Comparison of ENCODE assay signal across 9 cellular contexts in the genomic region with DNA sequence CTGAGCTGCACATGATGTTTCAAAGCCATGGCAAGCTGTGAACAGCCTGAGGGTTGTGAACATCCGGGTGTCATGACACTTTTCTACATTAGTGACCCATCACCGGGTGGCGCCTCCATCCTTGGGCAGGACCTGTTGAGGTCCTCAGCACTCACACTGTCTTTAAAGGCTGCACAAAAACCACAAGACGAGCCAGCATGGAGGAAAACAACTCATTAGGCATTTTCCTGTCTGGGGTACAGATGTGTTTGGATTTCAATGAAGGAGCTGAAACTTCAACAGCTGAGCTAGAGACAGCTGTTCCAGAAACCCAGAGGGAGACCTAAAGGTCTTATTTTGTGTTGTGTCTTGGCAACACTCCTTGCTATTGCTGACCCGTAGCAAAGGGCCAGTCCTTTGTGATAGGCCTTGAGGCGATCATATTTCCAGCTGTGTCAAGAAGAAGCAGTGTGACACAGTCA.
DNase-seq lines count a peak whose midpoint lies in the region; ATAC-seq and TF ChIP-seq lines count a peak whose summit lies in the region.
"Had no signal": no experiment of that assay in that cellular context is flagged by ENCODE, and none has a peak within 500 bp of the region (broad histone marks: within the 10 kb centered on the region; RNA-seq: fewer than 3 reads in every experiment).

No MANE protein-coding gene starts in this region.

- no peaks in the 10 kb centered on the region for H3K27me3 ChIP-seq in stomach

- H3K4me3 Mint-ChIP-seq in activated naive CD4-positive, alpha-beta T cell treated with anti-CD3 and anti-CD28 coated beads for 36 hours: no peak overlapping the region
- H3K4me3 Mint-ChIP-seq: activated naive CD4-positive, alpha-beta T cell treated with anti-CD3 and anti-CD28 coated beads, Interleukin-2, amount 50 U/mL, for 24 hours had no signal

- TF ChIP-seq CTCF in stomach (IDR thresholded peaks at IDR 0.05): no peak

- no peak for ATAC-seq in HG03039 (IDR thresholded peaks at IDR 0.05; ENCODE audit: unreplicated experiment)

- intact Hi-C loops in activated naive CD4-positive, alpha-beta T cell treated with anti-CD3 and anti-CD28 coated beads for 36 hours (cut with micrococcal nuclease): no loop called here
- intact Hi-C loops in stomach (cut with DNase I; ENCODE audit: low total_unique reads): no loop called here

- 53 to 58% (median 56%) methylated on average over 6 of the region's 6 CpGs for WGBS in stomach, 5 donors

- no peaks in the 10 kb centered on the region for H3K9me3 ChIP-seq in stomach

- peaks cover 1% of the 10 kb centered on the region for H3K9me3 Mint-ChIP-seq in activated naive CD4-positive, alpha-beta T cell treated with anti-CD3 and anti-CD28 coated beads for 36 hours

- peak; percentile 44 for DNase-seq in activated naive CD4-positive, alpha-beta T cell treated with anti-CD3 and anti-CD28 coated beads for 36 hours
- DNase-seq in activated naive CD4-positive, alpha-beta T cell treated with Interleukin-2 at 50 U/mL for 16 hours: no peak
- peak; percentile 10 for DNase-seq in NCI-H526 treated with DMSO at 0.1 percent for 48 hours (lab: John Stamatoyannopoulos, UW)
- peak; percentile 15 for DNase-seq in fibroblast of peridontal ligament (ENCODE audit: extremely low read depth)
- peak; percentile 31 for DNase-seq in stomach
- no peak for DNase-seq in NCI-H446 (lab: John Stamatoyannopoulos, UW)
- DNase-seq in activated naive CD4-positive, alpha-beta T cell (lab: John Stamatoyannopoulos, UW): no peak

- no peaks in the 10 kb centered on the region for H3K4me1 ChIP-seq in stomach

- no peak overlapping the region for H3K27ac Mint-ChIP-seq in activated naive CD4-positive, alpha-beta T cell treated with anti-CD3 and anti-CD28 coated beads for 36 hours
- H3K27ac Mint-ChIP-seq: activated naive CD4-positive, alpha-beta T cell treated with anti-CD3 and anti-CD28 coated beads, Interleukin-2, amount 50 U/mL, for 24 hours had no signal

- no peak for TF ChIP-seq POLR2A in stomach (IDR thresholded peaks at IDR 0.05)

- CTCF ChIA-PET in activated naive CD4-positive, alpha-beta T cell treated with anti-CD3 and anti-CD28 coated beads for 36 hours (lab: Charles Lee): no interaction called here

- no peak overlapping the region for H3K4me3 ChIP-seq in stomach

- H3K36me3 ChIP-seq in stomach: no peaks in the 10 kb centered on the region

- peaks cover 2% of the 10 kb centered on the region for H3K4me1 Mint-ChIP-seq in activated naive CD4-positive, alpha-beta T cell treated with anti-CD3 and anti-CD28 coated beads for 36 hours (ENCODE audit: low read depth)
- H3K4me1 Mint-ChIP-seq: activated naive CD4-positive, alpha-beta T cell treated with anti-CD3 and anti-CD28 coated beads, Interleukin-2, amount 50 U/mL, for 24 hours had no signal

- no peaks in the 10 kb centered on the region for H3K36me3 Mint-ChIP-seq in activated naive CD4-positive, alpha-beta T cell treated with anti-CD3 and anti-CD28 coated beads for 36 hours (ENCODE audit: low read depth)
- H3K36me3 Mint-ChIP-seq: activated naive CD4-positive, alpha-beta T cell treated with anti-CD3 and anti-CD28 coated beads, Interleukin-2, amount 50 U/mL, for 24 hours had no signal

- no peak for TF ChIP-seq EP300 in stomach (IDR thresholded peaks at IDR 0.05)

- H3K27ac ChIP-seq in stomach: no peak overlapping the region

- H3K27me3 Mint-ChIP-seq in activated naive CD4-positive, alpha-beta T cell treated with anti-CD3 and anti-CD28 coated beads for 36 hours (ENCODE audit: low read depth): peaks cover 14% of the 10 kb centered on the region

Comparison
In these comparisons a context has a peak if more than half of its experiments do, and no peak if none do; other contexts are left out.
1. DNase-seq: peak in activated naive CD4-positive, alpha-beta T cell treated with anti-CD3 and anti-CD28 coated beads for 36 hours (single experiment), NCI-H526 treated with DMSO at 0.1 percent for 48 hours (single experiment), fibroblast of peridontal ligament (single experiment) and stomach (single experiment); none in activated naive CD4-positive, alpha-beta T cell treated with Interleukin-2 at 50 U/mL for 16 hours (single experiment), NCI-H446 (0 of 2) and activated naive CD4-positive, alpha-beta T cell (0 of 4).